In the genomic region with DNA sequence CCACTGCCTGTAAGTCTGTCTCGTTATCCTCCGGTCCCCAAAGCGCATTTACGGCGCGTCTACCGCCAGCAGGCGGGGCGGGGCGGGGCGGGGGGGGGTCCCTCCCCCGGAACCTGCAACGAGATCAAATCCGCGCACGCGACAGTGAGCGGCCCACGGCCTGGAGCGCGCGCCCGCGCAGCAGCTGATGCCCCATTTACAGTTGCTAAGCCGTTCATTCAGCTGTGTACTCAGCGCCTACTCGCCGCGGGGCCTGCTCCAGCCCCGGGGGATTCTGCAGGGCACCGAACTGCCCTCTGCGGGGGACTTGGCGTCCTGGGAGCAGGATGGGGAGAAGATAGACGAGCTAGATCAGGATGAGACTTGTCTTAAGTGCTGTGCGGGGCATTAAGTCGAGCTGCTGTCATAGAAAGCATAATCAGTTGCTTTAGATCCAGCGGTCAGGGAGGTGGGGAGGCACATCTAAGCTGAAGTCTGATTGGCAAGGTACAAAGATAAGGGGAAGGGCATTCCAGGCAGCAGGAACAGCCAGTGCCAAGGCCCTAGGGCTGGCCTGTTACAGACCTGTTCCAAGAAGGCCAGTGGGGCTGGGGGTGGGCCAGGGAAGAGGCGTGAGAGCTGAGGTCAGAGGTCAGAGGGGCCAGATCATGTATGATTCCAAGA, we compare ENCODE assay signal across 8 cellular contexts. TPM values are rescaled to one million over a fixed set of nuclear protein-coding genes. Genes with fewer than 3 reads are reported as not detected.
DNase-seq lines count a peak whose midpoint lies in the region; ATAC-seq lines count a peak whose summit lies in the region.

No MANE protein-coding gene starts in this region.

- 2 to 3% methylated on average over 38 of the region's 38 CpGs for WGBS in ectodermal cell, 2 experiments

- peak overlapping the region; percentile 78 for H3K27ac Mint-ChIP-seq in activated CD4-positive, alpha-beta memory T cell treated with anti-CD3 and anti-CD28 coated beads, Interleukin-2, amount 10 ng/mL, durations not matched to agents 7 days and 5 days
- peak overlapping the region; percentile 71 for H3K27ac Mint-ChIP-seq in memory B cell

- H3K4me1 ChIP-seq in ectodermal cell (ENCODE audit: control insufficient read depth, insufficient read depth, low read length): peaks cover 29% of the 10 kb centered on the region

- H3K27me3 ChIP-seq in ectodermal cell (ENCODE audit: control insufficient read depth, insufficient read depth, low read length, poor library complexity, severe bottlenecking): peaks cover 12% of the 10 kb centered on the region

- no peak overlapping the region for H3K27ac ChIP-seq in ectodermal cell (ENCODE audit: insufficient read depth, low read depth, low read length, poor library complexity, severe bottlenecking)

- POLR2A ChIA-PET in activated CD4-positive, alpha-beta memory T cell treated with anti-CD3 and anti-CD28 coated beads, Interleukin-2, amount 10 ng/mL, durations not matched to agents 7 days and 5 days (lab: Charles Lee): interaction anchor here (0.9 to 3.7 kb wide), 10 partner anchors 11 to 366 kb away, joined by 3 to 52 read pairs (median 6); a partner anchor contains a TSS

- peaks cover 5% of the 10 kb centered on the region for H3K27me3 Mint-ChIP-seq in activated CD4-positive, alpha-beta memory T cell treated with anti-CD3 and anti-CD28 coated beads, Interleukin-2, amount 10 ng/mL, durations not matched to agents 7 days and 5 days
- H3K27me3 Mint-ChIP-seq in memory B cell: peaks cover 2% of the 10 kb centered on the region

- H3K9me3 Mint-ChIP-seq in activated CD4-positive, alpha-beta memory T cell treated with anti-CD3 and anti-CD28 coated beads, Interleukin-2, amount 10 ng/mL, durations not matched to agents 7 days and 5 days: no peaks in the 10 kb centered on the region
- H3K9me3 Mint-ChIP-seq in memory B cell: no peaks in the 10 kb centered on the region

- H3K36me3 Mint-ChIP-seq in activated CD4-positive, alpha-beta memory T cell treated with anti-CD3 and anti-CD28 coated beads, Interleukin-2, amount 10 ng/mL, durations not matched to agents 7 days and 5 days (ENCODE audit: low read depth): no peaks in the 10 kb centered on the region
- H3K36me3 Mint-ChIP-seq in memory B cell: no peaks in the 10 kb centered on the region

- CTCF ChIA-PET in activated CD4-positive, alpha-beta memory T cell treated with anti-CD3 and anti-CD28 coated beads, Interleukin-2, amount 10 ng/mL, durations not matched to agents 7 days and 5 days (lab: Charles Lee): interaction anchor here (1.0 to 1.5 kb wide), 3 partner anchors 11 to 77 kb away, joined by 4 read pairs; no protein-coding TSS in a partner anchor

- no peaks in the 10 kb centered on the region for H3K9me3 ChIP-seq in ectodermal cell (ENCODE audit: control insufficient read depth, low read length)

- peak; percentile 32 for ATAC-seq in HG03175 (IDR thresholded peaks at IDR 0.05; ENCODE audit: unreplicated experiment)
- peak; percentile 37 for ATAC-seq in memory B cell (ENCODE audit: low read depth)

- H3K4me1 Mint-ChIP-seq in activated CD4-positive, alpha-beta memory T cell treated with anti-CD3 and anti-CD28 coated beads, Interleukin-2, amount 10 ng/mL, durations not matched to agents 7 days and 5 days: peaks cover 25% of the 10 kb centered on the region
- H3K4me1 Mint-ChIP-seq in memory B cell: peaks cover 8% of the 10 kb centered on the region

- peak overlapping the region; percentile 86 for H3K4me3 Mint-ChIP-seq in activated CD4-positive, alpha-beta memory T cell treated with anti-CD3 and anti-CD28 coated beads, Interleukin-2, amount 10 ng/mL, durations not matched to agents 7 days and 5 days
- H3K4me3 Mint-ChIP-seq in memory B cell: peak overlapping the region; percentile 89

- DNase-seq in DMS53 treated with DMSO at 0.1 percent for 48 hours (lab: John Stamatoyannopoulos, UW; ENCODE audit: unreplicated experiment) (peak; percentile 54), NCI-H526 (lab: John Stamatoyannopoulos, UW) (peak; percentile 63 to 86), memory B cell (ENCODE audit: low spot score in 2 of 2) (peak; percentile 52 to 63), GOT3 (lab: John Stamatoyannopoulos, UW) (no peak)
- DNase-seq in activated CD4-positive, alpha-beta memory T cell treated with anti-CD3 and anti-CD28 coated beads, Interleukin-2, amount 10 ng/mL, durations not matched to agents 7 days and 5 days: peak; percentile 85
- peak; percentile 29 for DNase-seq in stimulated activated CD8-positive, alpha-beta memory T cell treated with anti-CD3 and anti-CD28 coated beads, Interleukin-15, amount 100 ng/mL, for 24 hours (ENCODE audit: low read depth)

- H3K36me3 ChIP-seq in ectodermal cell (ENCODE audit: control insufficient read depth, insufficient read depth, low read length): no peaks in the 10 kb centered on the region

- peak overlapping the region; percentile 81 for H3K4me3 ChIP-seq in ectodermal cell (ENCODE audit: insufficient read depth, low read depth, low read length)

RNA-seq across cellular contexts. Expression of a gene that starts 1.4 kb away (rescaled TPM):
- total RNA-seq in activated CD4-positive, alpha-beta memory T cell treated with anti-CD3 and anti-CD28 coated beads, Interleukin-2, amount 10 ng/mL, durations not matched to agents 7 days and 5 days: 10 to 100 TPM; 10.2 to 11.7 TPM
- 67.5 TPM for polyA plus RNA-seq in ectodermal cell (2013, experiment 1 of 4)
- polyA plus RNA-seq in ectodermal cell (2013, experiment 2 of 4): 71.2 TPM
- 48.8 TPM for polyA plus RNA-seq in ectodermal cell (2013, experiment 3 of 4)
- 50.3 TPM for polyA plus RNA-seq in ectodermal cell (2013, experiment 4 of 4)

RNA-seq across cellular contexts. Expression of a gene that starts 39.5 kb away (rescaled TPM):
- under 1 TPM; 0.08 to 0.10 TPM for total RNA-seq in activated CD4-positive, alpha-beta memory T cell treated with anti-CD3 and anti-CD28 coated beads, Interleukin-2, amount 10 ng/mL, durations not matched to agents 7 days and 5 days
- polyA plus RNA-seq in ectodermal cell (2013, experiment 1 of 4): 2.7 TPM
- 2.8 TPM for polyA plus RNA-seq in ectodermal cell (2013, experiment 2 of 4)
- 2.3 TPM for polyA plus RNA-seq in ectodermal cell (2013, experiment 3 of 4)
- 2.3 TPM for polyA plus RNA-seq in ectodermal cell (2013, experiment 4 of 4)
